Comparison of ENCODE assay signal across 10 cellular contexts in the genomic region with DNA sequence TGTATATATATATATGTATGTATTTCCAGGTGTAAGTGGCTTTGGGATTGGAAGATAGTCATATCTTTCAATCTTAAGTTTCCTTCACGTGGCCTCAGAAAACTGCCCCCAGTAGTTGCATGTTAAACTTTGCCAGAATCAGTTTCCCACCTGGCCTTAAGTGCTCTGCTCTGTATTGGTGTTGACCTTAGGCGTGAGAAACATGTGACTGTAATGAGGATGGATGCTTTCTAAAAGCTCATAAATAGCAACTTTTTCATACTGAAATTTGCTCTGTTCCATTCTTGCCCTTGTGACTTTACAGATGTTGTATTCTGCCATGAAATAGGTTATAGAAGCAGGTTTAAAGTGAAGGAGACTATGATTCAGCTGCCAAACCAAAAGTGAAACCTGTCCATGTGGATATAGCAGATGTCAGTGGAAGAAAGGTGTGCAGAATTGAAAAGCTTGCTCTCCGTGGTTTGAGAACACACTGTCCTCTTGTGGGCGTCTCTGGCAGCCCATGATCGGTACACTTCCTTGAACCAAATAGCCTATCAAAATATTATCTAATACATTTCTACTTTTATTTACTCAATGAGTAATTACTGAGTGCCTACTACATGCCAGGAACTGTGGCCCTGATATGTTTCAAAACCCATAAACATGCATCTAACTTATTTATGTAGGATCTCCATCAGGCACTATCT. TPM values are rescaled to one million over a fixed set of nuclear protein-coding genes. Genes with fewer than 3 reads are reported as not detected.
DNase-seq lines count a peak whose midpoint lies in the region; ATAC-seq, FAIRE-seq and TF ChIP-seq lines count a peak whose summit lies in the region.
"Had no signal": no experiment of that assay in that cellular context is flagged by ENCODE, and none has a peak within 500 bp of the region (broad histone marks: within the 10 kb centered on the region; RNA-seq: fewer than 3 reads in every experiment).

No MANE protein-coding gene starts in this region.

- H3K36me3 ChIP-seq in astrocyte (ENCODE audit: insufficient read depth, low read length) (no peaks in the 10 kb centered on the region), GM23338 (ENCODE audit: insufficient read depth) (no peaks in the 10 kb centered on the region)

- no peaks in the 10 kb centered on the region for H3F3A ChIP-seq in GM23338 (replicated peaks; ENCODE audit: low read depth)

- TF ChIP-seq CTCF in astrocyte (IDR thresholded peaks at IDR 0.05; ENCODE audit: insufficient read depth, low read depth, low read length) (peak; percentile 11), GM23338 (conservative IDR thresholded peaks at IDR 0.05; ENCODE audit: low read depth in 2 of 2) (no peak; a peak in 1 of 4 replicates)

- H3K9ac ChIP-seq in astrocyte (ENCODE audit: low read length), result no peak overlapping the region

- H3K4me1 ChIP-seq in astrocyte (ENCODE audit: insufficient read depth, low read length) (peaks cover 26% of the 10 kb centered on the region), GM23338 (ENCODE audit: insufficient read depth) (peaks cover 8% of the 10 kb centered on the region)

- no peaks in the 10 kb centered on the region for H3K9me2 ChIP-seq in GM23338 (ENCODE audit: insufficient read depth)

- H3K27me3 Mint-ChIP-seq in astrocyte (ENCODE audit: low read depth, unreplicated experiment) (no peaks in the 10 kb centered on the region), GM23338 (ENCODE audit: insufficient read depth, low read depth, poor library complexity) (no peaks in the 10 kb centered on the region)
- H3K27me3 Mint-ChIP-seq: dendritic cell treated with granulocyte-macrophage colony-stimulating factor and Interleukin-4, amounts not matched to agents 40 ng/mL and 50 ng/mL, for 4 days; naive thymus-derived CD4-positive, alpha-beta T cell had no signal

- H3K79me2 ChIP-seq in astrocyte (ENCODE audit: insufficient read depth, low read length) (no peaks in the 10 kb centered on the region), GM23338 (replicated peaks; ENCODE audit: insufficient read depth) (0 out of 2 replicates have a peak, but pooled peaks cover under 1% of the 10 kb centered on the region)

- no peaks in the 10 kb centered on the region for H3K36me3 Mint-ChIP-seq in astrocyte (ENCODE audit: low read depth, unreplicated experiment)
- H3K36me3 Mint-ChIP-seq in GM23338 (ENCODE audit: low read depth), result peaks cover 12% of the 10 kb centered on the region; the same call in 1 of the 3 replicates

- FAIRE-seq in astrocyte (lab: Jason Lieb, UNC), result no peak

- no peak for DNase-seq in astrocyte (ENCODE audit: low read depth)
- DNase-seq in lung microvascular endothelial cell (ENCODE audit: low read depth in 2 of 2), result peak; percentile 41 to 57
- no peak for DNase-seq in GM23338 (ENCODE audit: low spot score)
- no peak for DNase-seq in activated naive CD4-positive, alpha-beta T cell (lab: John Stamatoyannopoulos, UW)
- no peak for DNase-seq in NCI-H510A (lab: John Stamatoyannopoulos, UW)

- H3K4me3 Mint-ChIP-seq in astrocyte (ENCODE audit: unreplicated experiment) (no peak overlapping the region), GM23338 (no peak overlapping the region)
- H3K4me3 Mint-ChIP-seq: dendritic cell treated with granulocyte-macrophage colony-stimulating factor and Interleukin-4, amounts not matched to agents 40 ng/mL and 50 ng/mL, for 4 days had no signal

- H3K9me3 Mint-ChIP-seq in astrocyte (ENCODE audit: unreplicated experiment) (no peaks in the 10 kb centered on the region), GM23338 (no peaks in the 10 kb centered on the region)
- H3K9me3 Mint-ChIP-seq: dendritic cell treated with granulocyte-macrophage colony-stimulating factor and Interleukin-4, amounts not matched to agents 40 ng/mL and 50 ng/mL, for 4 days; naive thymus-derived CD4-positive, alpha-beta T cell had no signal

- H3K4me2 ChIP-seq in astrocyte (ENCODE audit: low read length), result peak overlapping the region; percentile 0
- no peak overlapping the region for H3K4me2 ChIP-seq in GM23338

- peaks cover 20% of the 10 kb centered on the region for H3K4me1 Mint-ChIP-seq in astrocyte (ENCODE audit: low read depth, unreplicated experiment)
- H3K4me1 Mint-ChIP-seq in GM23338, result peaks cover 17% of the 10 kb centered on the region

- no peak overlapping the region for H2AFZ ChIP-seq in astrocyte (ENCODE audit: low read depth, low read length)
- no peak overlapping the region for H2AFZ ChIP-seq in GM23338

- no peak overlapping the region for H3K27ac ChIP-seq in astrocyte (ENCODE audit: low read depth, low read length)
- no peak overlapping the region for H3K27ac ChIP-seq in GM23338 (ENCODE audit: low read depth)

- peak; percentile 68 for ATAC-seq in GM18511 (IDR thresholded peaks at IDR 0.05; ENCODE audit: unreplicated experiment)
- ATAC-seq in HG02973 (IDR thresholded peaks at IDR 0.05; ENCODE audit: unreplicated experiment), result peak; percentile 54
- ATAC-seq in GM23338, result no peak
- no peak for ATAC-seq in GM18861 (IDR thresholded peaks at IDR 0.05; ENCODE audit: unreplicated experiment)
- ATAC-seq: naive thymus-derived CD4-positive, alpha-beta T cell had no signal

- no peaks in the 10 kb centered on the region for H3K27me3 ChIP-seq in astrocyte (ENCODE audit: insufficient read depth, low read length)
- H3K27me3 ChIP-seq in GM23338 (ENCODE audit: insufficient read depth), result no peaks in the 10 kb centered on the region

- no peaks in the 10 kb centered on the region for H3K9me3 ChIP-seq in astrocyte (ENCODE audit: insufficient read depth, low read depth, low read length)

- H3K27ac Mint-ChIP-seq in astrocyte (ENCODE audit: unreplicated experiment) (no peak overlapping the region), GM23338 (no peak overlapping the region)
- H3K27ac Mint-ChIP-seq: dendritic cell treated with granulocyte-macrophage colony-stimulating factor and Interleukin-4, amounts not matched to agents 40 ng/mL and 50 ng/mL, for 4 days had no signal

- H4K20me1 ChIP-seq in astrocyte (ENCODE audit: insufficient read depth, low read length) (no peaks in the 10 kb centered on the region), GM23338 (replicated peaks; ENCODE audit: insufficient read depth) (0 out of 2 replicates have a peak, but pooled peaks cover 3% of the 10 kb centered on the region)

- H3K4me3 ChIP-seq in astrocyte (ENCODE audit: insufficient read depth, low read depth, low read length) (no peak overlapping the region), GM23338 (no peak overlapping the region)

TF ChIP-seq in GM23338, 12 proteins besides CTCF, POLR2A, EP300 and RAD21 (continues in another document):
- TF ChIP-seq EZH2phosphoT487 (IDR thresholded peaks at IDR 0.05; ENCODE audit: unreplicated experiment), result no peak
- TF ChIP-seq, protein P1, sequence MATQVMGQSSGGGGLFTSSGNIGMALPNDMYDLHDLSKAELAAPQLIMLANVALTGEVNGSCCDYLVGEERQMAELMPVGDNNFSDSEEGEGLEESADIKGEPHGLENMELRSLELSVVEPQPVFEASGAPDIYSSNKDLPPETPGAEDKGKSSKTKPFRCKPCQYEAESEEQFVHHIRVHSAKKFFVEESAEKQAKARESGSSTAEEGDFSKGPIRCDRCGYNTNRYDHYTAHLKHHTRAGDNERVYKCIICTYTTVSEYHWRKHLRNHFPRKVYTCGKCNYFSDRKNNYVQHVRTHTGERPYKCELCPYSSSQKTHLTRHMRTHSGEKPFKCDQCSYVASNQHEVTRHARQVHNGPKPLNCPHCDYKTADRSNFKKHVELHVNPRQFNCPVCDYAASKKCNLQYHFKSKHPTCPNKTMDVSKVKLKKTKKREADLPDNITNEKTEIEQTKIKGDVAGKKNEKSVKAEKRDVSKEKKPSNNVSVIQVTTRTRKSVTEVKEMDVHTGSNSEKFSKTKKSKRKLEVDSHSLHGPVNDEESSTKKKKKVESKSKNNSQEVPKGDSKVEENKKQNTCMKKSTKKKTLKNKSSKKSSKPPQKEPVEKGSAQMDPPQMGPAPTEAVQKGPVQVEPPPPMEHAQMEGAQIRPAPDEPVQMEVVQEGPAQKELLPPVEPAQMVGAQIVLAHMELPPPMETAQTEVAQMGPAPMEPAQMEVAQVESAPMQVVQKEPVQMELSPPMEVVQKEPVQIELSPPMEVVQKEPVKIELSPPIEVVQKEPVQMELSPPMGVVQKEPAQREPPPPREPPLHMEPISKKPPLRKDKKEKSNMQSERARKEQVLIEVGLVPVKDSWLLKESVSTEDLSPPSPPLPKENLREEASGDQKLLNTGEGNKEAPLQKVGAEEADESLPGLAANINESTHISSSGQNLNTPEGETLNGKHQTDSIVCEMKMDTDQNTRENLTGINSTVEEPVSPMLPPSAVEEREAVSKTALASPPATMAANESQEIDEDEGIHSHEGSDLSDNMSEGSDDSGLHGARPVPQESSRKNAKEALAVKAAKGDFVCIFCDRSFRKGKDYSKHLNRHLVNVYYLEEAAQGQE (IDR thresholded peaks at IDR 0.05; ENCODE audit: unreplicated experiment), result no peak
- TF ChIP-seq EZH2 (IDR thresholded peaks at IDR 0.05; ENCODE audit: low read depth, unreplicated experiment), result no peak
- no peak for TF ChIP-seq CREB1 (CRISPR knock-in tag; IDR thresholded peaks at IDR 0.05; ENCODE audit: low read depth)
- TF ChIP-seq STAT1 (IDR thresholded peaks at IDR 0.05; ENCODE audit: unreplicated experiment), result no peak
- no peak for TF ChIP-seq ZNF114 (CRISPR knock-in tag; IDR thresholded peaks at IDR 0.05)
- TF ChIP-seq NANOG (IDR thresholded peaks at IDR 0.05; ENCODE audit: borderline replicate concordance), result no peak
- TF ChIP-seq POLR2AphosphoS5 (IDR thresholded peaks at IDR 0.05; ENCODE audit: low read depth), result no peak
- no peak for TF ChIP-seq ZNF331 (CRISPR knock-in tag; IDR thresholded peaks at IDR 0.05; ENCODE audit: low read depth)

RNA-seq across cellular contexts. Expression of gene SCG5, which starts 15.8 kb away (rescaled TPM):
- 12.1 and 14.7 TPM in 2 replicates for total RNA-seq in astrocyte
- total RNA-seq in lung microvascular endothelial cell, result 0.20 and 0.44 TPM in 2 replicates
- 48.1 and 49.2 TPM in 2 replicates for total RNA-seq in GM23338 (2014; rRNA removed; shearing (Covaris generic))
- 64.4 and 73.3 TPM in 2 replicates for polyA plus RNA-seq in GM23338 (2016; fragmentation: Nextera tagmentation; extraction: Ambion mirVana)

RNA-seq across cellular contexts. Expression of gene ARHGAP11A, which starts 42.0 kb away (rescaled TPM):
- total RNA-seq in astrocyte (9.3 and 15.5 TPM in 2 replicates), lung microvascular endothelial cell (2.4 and 8.1 TPM in 2 replicates)
- 38.7 and 43.1 TPM in 2 replicates for total RNA-seq in GM23338 (2014; rRNA removed; shearing (Covaris generic))
- polyA plus RNA-seq in GM23338 (2016; fragmentation: Nextera tagmentation; extraction: Ambion mirVana), result 21.4 and 28.3 TPM in 2 replicates

Comparison
In these comparisons a context has a peak if more than half of its experiments do, and no peak if none do; other contexts are left out.
1. ATAC-seq: peak in GM18511 (single experiment) and HG02973 (single experiment); none in GM23338 (single experiment) and GM18861 (single experiment).
2. DNase-seq: peak in lung microvascular endothelial cell (2 of 2); none in astrocyte (single experiment), GM23338 (single experiment), activated naive CD4-positive, alpha-beta T cell (0 of 4) and NCI-H510A (single experiment).